13 cellular contexts compared by ENCODE assay signal in the genomic region with DNA sequence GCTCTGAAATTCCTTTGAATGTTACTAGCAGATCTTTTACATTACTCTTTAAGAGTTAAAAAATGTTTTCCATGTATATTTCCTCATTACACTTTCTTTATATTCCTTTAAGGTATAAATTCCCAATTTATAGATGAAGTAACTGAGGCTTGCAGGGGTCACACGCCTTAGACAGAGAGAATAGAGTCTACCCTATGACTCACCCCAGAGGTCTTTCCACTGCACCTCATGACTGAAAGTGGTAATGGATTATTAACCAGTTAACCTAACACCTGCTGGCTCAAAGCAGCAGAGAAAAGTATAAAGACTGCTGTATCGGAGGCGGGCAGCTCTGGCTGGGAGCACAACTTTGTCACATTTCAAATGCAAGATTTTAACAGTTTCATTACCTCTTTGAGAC. TPM values are rescaled to one million over a fixed set of nuclear protein-coding genes. Genes with fewer than 3 reads are reported as not detected.
DNase-seq lines count a peak whose midpoint lies in the region; ATAC-seq and TF ChIP-seq lines count a peak whose summit lies in the region.
"Had no signal": no experiment of that assay in that cellular context is flagged by ENCODE, and none has a peak within 500 bp of the region (broad histone marks: within the 10 kb centered on the region; RNA-seq: fewer than 3 reads in every experiment).

No MANE protein-coding gene starts in this region.

- ATAC-seq in GM18868 (IDR thresholded peaks at IDR 0.05; ENCODE audit: unreplicated experiment), result peak; percentile 81
- peak; percentile 65 for ATAC-seq in GM21576 (IDR thresholded peaks at IDR 0.05; ENCODE audit: unreplicated experiment)
- ATAC-seq in HG03280 (IDR thresholded peaks at IDR 0.05; ENCODE audit: unreplicated experiment), result peak; percentile 81
- ATAC-seq in esophagus mucosa, result no peak

- no peak overlapping the region for H3K4me3 Mint-ChIP-seq in nephron
- H3K4me3 Mint-ChIP-seq: activated naive CD4-positive, alpha-beta T cell treated with anti-CD3 and anti-CD28 coated beads, Interleukin-2, amount 50 U/mL, for 24 hours had no signal

- peaks cover 15% of the 10 kb centered on the region for H3K4me1 Mint-ChIP-seq in nephron
- H3K4me1 Mint-ChIP-seq: activated naive CD4-positive, alpha-beta T cell treated with anti-CD3 and anti-CD28 coated beads, Interleukin-2, amount 50 U/mL, for 24 hours had no signal

- peaks cover 3% of the 10 kb centered on the region for H3K36me3 Mint-ChIP-seq in nephron (ENCODE audit: low read depth)
- H3K36me3 Mint-ChIP-seq: activated naive CD4-positive, alpha-beta T cell treated with anti-CD3 and anti-CD28 coated beads, Interleukin-2, amount 50 U/mL, for 24 hours had no signal

- DNase-seq in T-helper 1 cell (no peak), NCI-H2196 (lab: John Stamatoyannopoulos, UW; ENCODE audit: unreplicated experiment) (no peak)
- DNase-seq: effector CD8-positive, alpha-beta T cell; NCI-H226 had no signal

- peak overlapping the region in 2 of 3 experiments; percentile 17 to 91 for H3K27ac Mint-ChIP-seq in nephron
- H3K27ac Mint-ChIP-seq: activated naive CD4-positive, alpha-beta T cell treated with anti-CD3 and anti-CD28 coated beads, Interleukin-2, amount 50 U/mL, for 24 hours had no signal

- no peak for TF ChIP-seq CTCF in nephron (IDR thresholded peaks at IDR 0.05; ENCODE audit: unreplicated experiment in 3 of 3)

- no peaks in the 10 kb centered on the region for H3K9me3 Mint-ChIP-seq in nephron
- H3K9me3 Mint-ChIP-seq: activated naive CD4-positive, alpha-beta T cell treated with anti-CD3 and anti-CD28 coated beads, Interleukin-2, amount 50 U/mL, for 24 hours had no signal

- H3K27me3 Mint-ChIP-seq in nephron (ENCODE audit: low read depth), result no peaks in the 10 kb centered on the region
- H3K27me3 Mint-ChIP-seq: activated naive CD4-positive, alpha-beta T cell treated with anti-CD3 and anti-CD28 coated beads, Interleukin-2, amount 50 U/mL, for 24 hours had no signal

RNA-seq across cellular contexts. Expression of a gene that starts 37.7 kb away (rescaled TPM):
- not detected for total RNA-seq in esophagus mucosa
- total RNA-seq: HT-29; osteoblast; T-helper 2 cell treated with Interferon-gamma antibody and Interleukin-4, amounts not matched to agents 100 ng/mL and 5 ng/mL, for 36 hours had no signal
